Comparison of ENCODE assay signal across 8 cellular contexts in the genomic region with DNA sequence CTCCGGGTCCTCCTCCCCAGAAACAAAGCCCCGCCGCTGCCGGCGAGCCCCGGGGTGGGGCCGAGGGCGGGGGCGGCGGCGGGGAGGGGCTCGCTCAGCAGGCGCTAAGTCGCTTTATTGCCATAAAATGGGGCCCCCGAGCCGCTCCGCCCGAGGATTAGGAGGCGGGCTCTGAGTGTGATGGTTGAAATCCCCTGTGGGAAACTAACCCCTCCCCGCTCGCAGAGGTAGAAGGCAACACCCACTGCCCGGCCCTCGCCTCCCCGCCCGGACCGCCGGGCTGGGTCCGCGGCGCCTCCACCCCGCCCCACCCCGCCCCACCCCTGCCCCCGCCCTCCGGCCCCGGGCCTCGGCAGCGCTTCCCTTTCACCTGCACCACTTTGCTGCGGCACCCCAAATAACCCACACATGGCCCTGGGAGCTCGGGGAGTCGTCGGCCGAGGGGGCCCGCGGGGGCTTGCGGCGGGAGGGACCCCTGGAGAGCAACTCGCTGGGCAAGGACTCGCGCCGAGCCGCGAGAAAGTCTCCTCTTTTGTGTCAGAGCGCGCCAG. TPM values are rescaled to one million over a fixed set of nuclear protein-coding genes. Genes with fewer than 3 reads are reported as not detected.
A peak's percentile ranks its signal among the peaks of the same experiment; 100 is the strongest.
DNase-seq lines count a peak whose midpoint lies in the region; ATAC-seq and TF ChIP-seq lines count a peak whose summit lies in the region.

A gene (minus strand): TSS at position 179 of the 551 bp plus-strand sequence.

- TF ChIP-seq CTCF in foreskin keratinocyte (conservative IDR thresholded peaks at IDR 0.05) (no peak), neutrophil (IDR thresholded peaks at IDR 0.05) (no peak)

- peak; percentile 97 for DNase-seq in EL
- DNase-seq in GOT3 (lab: John Stamatoyannopoulos, UW) = peak; percentile 73
- DNase-seq in LHCN-M2 (ENCODE audit: low read depth) = peak; percentile 96
- peak; percentile 64 to 86 for DNase-seq in SHP77 (lab: John Stamatoyannopoulos, UW)
- DNase-seq in activated effector memory CD4-positive, alpha-beta T cell treated with Interleukin-2 at 50 U/mL for 16 hours = peak; percentile 90
- peak; percentile 61 to 81 for DNase-seq in foreskin keratinocyte
- peak in 42 of 49 donors; percentile 7 to 80 (median 44) for DNase-seq in substantia nigra (lab: John Stamatoyannopoulos, UW)

- H3K27ac ChIP-seq in foreskin keratinocyte = peak within 1 kb of the TSS; percentile 83
- no peak within 1 kb of the TSS for H3K27ac ChIP-seq in neutrophil
- H3K27ac ChIP-seq in substantia nigra (ENCODE audit: low read depth, low read length, poor library complexity, severe bottlenecking) = peak within 1 kb of the TSS; percentile 54

- peak within 1 kb of the TSS; percentile 43 to 65 for H3K4me3 ChIP-seq in neutrophil (ENCODE audit: low read depth in 1 of 2, low read length in 1 of 2)

- no peaks in the 10 kb centered on the region for H3K9me3 ChIP-seq in neutrophil

- no peaks in the 10 kb centered on the region for H3K36me3 ChIP-seq in neutrophil

- H3K4me1 ChIP-seq in foreskin keratinocyte (no peaks in the 10 kb centered on the region), neutrophil (ENCODE audit: control insufficient read depth in 1 of 2, insufficient read depth in 1 of 2, low read depth in 1 of 2, low read length in 1 of 2) (peaks cover 18 to 28% of the 10 kb centered on the region in 2 experiments)

- H3K27me3 ChIP-seq in foreskin keratinocyte (no peaks in the 10 kb centered on the region), neutrophil (peaks cover 86% of the 10 kb centered on the region)

- ATAC-seq in foreskin keratinocyte = peak; percentile 78

RNA-seq across cellular contexts. Expression of the gene that starts here (rescaled TPM):
- total RNA-seq in LHCN-M2 (2014; rRNA removed) (18.5 and 20.3 TPM in 2 replicates), foreskin keratinocyte (5.0 and 6.6 TPM in 2 replicates)
- polyA plus RNA-seq in LHCN-M2 (2012) = 6.1 TPM
- polyA plus RNA-seq in foreskin keratinocyte = 0.92 and 0.94 TPM in 2 replicates

Comparison
In these comparisons a context has a peak if more than half of its experiments do, and no peak if none do; other contexts are left out.
1. DNase-seq: peak in every context shown above with its lines; median percentile 97 in EL; 96 in LHCN-M2; 90 in activated effector memory CD4-positive, alpha-beta T cell treated with Interleukin-2 at 50 U/mL for 16 hours; 75 in SHP77; 73 in GOT3; 71 in foreskin keratinocyte; 44 in substantia nigra.